In the genomic region with DNA sequence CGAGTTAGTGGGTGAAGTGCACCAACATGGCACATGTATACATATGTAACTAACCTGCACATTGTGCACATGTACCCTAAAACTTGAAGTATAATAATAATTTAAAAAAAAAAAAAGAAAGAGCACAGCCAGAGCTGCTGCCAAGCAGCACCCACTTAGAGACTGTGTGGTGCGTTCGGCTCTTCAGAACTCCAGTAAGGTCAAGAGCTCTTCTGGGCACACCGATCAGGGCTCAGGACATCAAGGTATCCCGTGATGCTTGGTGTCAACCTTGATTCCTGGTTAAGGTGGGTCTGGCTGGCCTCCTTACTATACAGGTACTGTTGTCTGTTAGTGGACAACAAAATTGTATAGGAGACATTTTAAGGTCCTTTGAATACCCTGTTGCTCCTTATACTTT, we compare ENCODE assay signal across 31 cellular contexts.
DNase-seq lines count a peak whose midpoint lies in the region; ATAC-seq and TF ChIP-seq lines count a peak whose summit lies in the region.
"Had no signal": no experiment of that assay in that cellular context is flagged by ENCODE, and none has a peak within 500 bp of the region (broad histone marks: within the 10 kb centered on the region; RNA-seq: fewer than 3 reads in every experiment).

No MANE protein-coding gene starts in this region.

- ATAC-seq in left lung (peak; percentile 74), upper lobe of right lung (peak; percentile 61), GM18868 (IDR thresholded peaks at IDR 0.05; ENCODE audit: unreplicated experiment) (no peak), HG03354 (IDR thresholded peaks at IDR 0.05; ENCODE audit: poor library complexity, severe bottlenecking, unreplicated experiment) (no peak), HG02970 (IDR thresholded peaks at IDR 0.05; ENCODE audit: low FRiP score, unreplicated experiment) (no peak)
- ATAC-seq: A549; CD8-positive, alpha-beta T cell had no signal

- no peaks in the 10 kb centered on the region for H3K27me3 ChIP-seq in left lung
- no peaks in the 10 kb centered on the region for H3K27me3 ChIP-seq in thyroid gland
- no peaks in the 10 kb centered on the region for H3K27me3 ChIP-seq in upper lobe of right lung
- H3K27me3 ChIP-seq: BE2C; BLaER1; BLaER1 treated with 17β-estradiol and CSF1 and Interleukin-3, amounts not matched to agents 10 nM and 100 nM had no signal

- DNase-seq in left lung: no peak
- peak; percentile 18 to 39 for DNase-seq in thyroid gland
- DNase-seq in upper lobe of right lung: no peak
- DNase-seq: 8988T; ACHN; AML-193; BE2C; C1 segment of cervical spinal cord; Caco-2; Calu3; CD4-positive, alpha-beta memory T cell; CD4-positive, alpha-beta T cell; CD4-positive, CD25-positive, alpha-beta regulatory T cell; CD8-positive, alpha-beta memory T cell; CD8-positive, alpha-beta T cell; COR-L47; DMS 273 treated with DMSO at 0.1 percent for 48 hours; DMS153; DMS53; DMS79; DMS79 treated with DMSO at 0.1 percent for 48 hours; DND-41; EL had no signal

- no peak overlapping the region for H3K27ac ChIP-seq in left lung
- H3K27ac ChIP-seq in thyroid gland: no peak overlapping the region
- no peak overlapping the region for H3K27ac ChIP-seq in upper lobe of right lung
- H3K27ac ChIP-seq: 22Rv1; A549; BLaER1; BLaER1 treated with 17β-estradiol and CSF1 and Interleukin-3, amounts not matched to agents 10 nM and 100 nM; C4-2B had no signal

- peaks cover 0 to 29% of the 10 kb centered on the region in 2 donors for H3K9me3 ChIP-seq in left lung
- no peaks in the 10 kb centered on the region for H3K9me3 ChIP-seq in thyroid gland
- peaks cover 4% of the 10 kb centered on the region for H3K9me3 ChIP-seq in upper lobe of right lung
- H3K9me3 ChIP-seq: BE2C had no signal

- no peak for TF ChIP-seq POLR2A in thyroid gland (IDR thresholded peaks at IDR 0.05)

- TF ChIP-seq CTCF in left lung (IDR thresholded peaks at IDR 0.05) (no peak), thyroid gland (IDR thresholded peaks at IDR 0.05) (no peak), upper lobe of right lung (IDR thresholded peaks at IDR 0.05) (no peak)

- no peaks in the 10 kb centered on the region for H3K36me3 ChIP-seq in left lung
- no peaks in the 10 kb centered on the region for H3K36me3 ChIP-seq in thyroid gland
- no peaks in the 10 kb centered on the region for H3K36me3 ChIP-seq in upper lobe of right lung
- H3K36me3 ChIP-seq: BE2C, BLaER1 had no signal

- intact Hi-C loops in left lung (cut with DNase I) (no loop called here), thyroid gland (cut with DNase I) (no loop called here), upper lobe of right lung (cut with DNase I) (no loop called here)

- H3K4me1 ChIP-seq in left lung (no peaks in the 10 kb centered on the region), thyroid gland (no peaks in the 10 kb centered on the region), upper lobe of right lung (no peaks in the 10 kb centered on the region)
- H3K4me1 ChIP-seq: A549, BE2C, BLaER1 had no signal

- no peak overlapping the region for H3K4me3 ChIP-seq in left lung
- H3K4me3 ChIP-seq in thyroid gland (replicated peaks in 1 of 3): no peak overlapping the region
- H3K4me3 ChIP-seq in upper lobe of right lung: no peak overlapping the region
- H3K4me3 ChIP-seq: A549; BLaER1; BLaER1 treated with 17β-estradiol and CSF1 and Interleukin-3, amounts not matched to agents 10 nM and 100 nM had no signal

- WGBS in thyroid gland, 2 donors: 49 to 53% methylated on average over 5 of the region's 5 CpGs

Comparison
In these comparisons a context has a peak if more than half of its experiments do, and no peak if none do; other contexts are left out.
1. ATAC-seq: peak in left lung (single experiment) and upper lobe of right lung (single experiment); none in GM18868 (single experiment), HG03354 (single experiment) and HG02970 (single experiment).
2. DNase-seq: peak in thyroid gland (2 of 2); none in left lung (0 of 2) and upper lobe of right lung (single experiment).